ENCODE assay signal across 13 cellular contexts in the genomic region with DNA sequence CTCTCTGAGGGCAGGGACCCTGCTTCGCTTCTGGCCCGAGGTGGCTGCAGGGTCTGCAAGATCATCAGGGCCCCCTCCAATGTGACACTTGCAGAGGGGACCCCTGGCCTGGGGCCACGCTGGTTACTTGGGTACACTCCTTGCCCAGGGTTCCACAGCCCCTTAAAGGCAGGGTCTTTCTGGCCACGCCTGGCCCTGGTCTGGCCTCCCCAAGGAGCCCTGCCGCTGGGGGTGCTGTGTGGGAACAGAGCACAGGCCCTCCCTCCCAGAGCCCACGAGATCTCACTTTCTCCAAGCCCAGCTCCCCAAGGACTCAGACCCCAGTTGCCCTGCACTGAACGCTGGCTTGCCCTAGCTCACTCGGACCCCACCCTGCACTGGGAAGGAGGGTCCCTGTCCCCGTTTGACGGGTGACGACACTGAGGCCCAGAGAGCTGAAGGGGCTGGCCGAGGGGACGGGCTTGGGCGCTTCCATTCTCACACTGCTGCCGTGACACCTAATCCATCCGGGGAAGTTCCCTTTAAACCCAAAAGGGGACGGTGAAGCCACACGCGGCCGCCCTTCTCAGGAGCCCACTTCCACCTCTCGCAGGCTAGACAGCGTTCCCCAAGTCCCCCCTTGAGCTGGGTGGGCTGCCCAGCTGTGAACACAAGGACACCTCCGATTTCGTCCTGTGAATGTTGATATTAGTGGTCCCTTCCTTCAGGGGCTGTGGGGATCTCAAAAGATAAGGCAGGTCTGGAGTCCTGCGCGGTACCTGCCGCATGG. TPM values are rescaled to one million over a fixed set of nuclear protein-coding genes. Genes with fewer than 3 reads are reported as not detected.
DNase-seq lines count a peak whose midpoint lies in the region; ATAC-seq and TF ChIP-seq lines count a peak whose summit lies in the region.
"Had no signal": no experiment of that assay in that cellular context is flagged by ENCODE, and none has a peak within 500 bp of the region (broad histone marks: within the 10 kb centered on the region; RNA-seq: fewer than 3 reads in every experiment).

No MANE protein-coding gene starts in this region.

- intact Hi-C loops in Right ventricle myocardium inferior (cut with DNase I) (no loop called here), left cardiac atrium (cut with DNase I) (no loop called here), upper lobe of right lung (cut with DNase I) (no loop called here), ascending aorta (cut with DNase I) (loop anchor here (2.0 to 10.0 kb wide), 3 partner anchors 27 to 259 kb away; a partner anchor contains a TSS)

- no peaks in the 10 kb centered on the region for H3K27me3 ChIP-seq in gastroesophageal sphincter
- no peaks in the 10 kb centered on the region for H3K27me3 ChIP-seq in upper lobe of right lung
- no peaks in the 10 kb centered on the region for H3K27me3 ChIP-seq in ascending aorta

- no peak for TF ChIP-seq EP300 in gastroesophageal sphincter (IDR thresholded peaks at IDR 0.05)

- no peak for TF ChIP-seq POLR2A in gastroesophageal sphincter (IDR thresholded peaks at IDR 0.05)

- no peak overlapping the region for H3K4me3 ChIP-seq in gastroesophageal sphincter
- no peak overlapping the region for H3K4me3 ChIP-seq in upper lobe of right lung
- no peak overlapping the region for H3K4me3 ChIP-seq in ascending aorta
- H3K4me3 ChIP-seq: GM12878, HAP-1 had no signal

- H3K36me3 ChIP-seq in gastroesophageal sphincter (peaks cover 0 to 61% of the 10 kb centered on the region in 2 donors), upper lobe of right lung (no peaks in the 10 kb centered on the region), ascending aorta (peaks cover 0 to 14% of the 10 kb centered on the region in 2 donors)
- H3K36me3 ChIP-seq: HAP-1 had no signal

- ATAC-seq in Right ventricle myocardium inferior (peak; percentile 3), left cardiac atrium (no peak), gastroesophageal sphincter (peak; percentile 6), upper lobe of right lung (no peak)

- 100% methylated on average over 1 of the region's 27 CpGs; no CpG with 5 or more reads in 1 of the 2 donors for WGBS in gastroesophageal sphincter (ENCODE audit: low coverage in 1 of 2), 2 donors

- H3K4me1 ChIP-seq in gastroesophageal sphincter (peaks cover 0 to 14% (median 2%) of the 10 kb centered on the region in 3 donors), upper lobe of right lung (no peaks in the 10 kb centered on the region), ascending aorta (peaks cover 0 to 6% of the 10 kb centered on the region in 2 donors)

- no peaks in the 10 kb centered on the region for H3K9me3 ChIP-seq in gastroesophageal sphincter
- H3K9me3 ChIP-seq in upper lobe of right lung, result no peaks in the 10 kb centered on the region
- no peaks in the 10 kb centered on the region for H3K9me3 ChIP-seq in ascending aorta
- H3K9me3 ChIP-seq: HAP-1 had no signal

- DNase-seq in Right ventricle myocardium inferior (ENCODE audit: missing footprints) (peak; percentile 42), left cardiac atrium (no peak), upper lobe of right lung (peak; percentile 63), ascending aorta (ENCODE audit: low spot score in 2 of 2) (no peak), iPS-NIHi11 (ENCODE audit: low spot score) (no peak)
- DNase-seq: NCI-H446 treated with DMSO at 0.1 percent for 48 hours had no signal

- TF ChIP-seq CTCF in gastroesophageal sphincter (IDR thresholded peaks at IDR 0.05), result no peak
- TF ChIP-seq CTCF in upper lobe of right lung (IDR thresholded peaks at IDR 0.05), result no peak
- TF ChIP-seq CTCF in ascending aorta (IDR thresholded peaks at IDR 0.05), result no peak

- H3K27ac ChIP-seq in gastroesophageal sphincter (no peak overlapping the region), upper lobe of right lung (no peak overlapping the region), ascending aorta (no peak overlapping the region)

RNA-seq across cellular contexts. Expression of a gene that starts 26.9 kb away (rescaled TPM):
- total RNA-seq in Right ventricle myocardium inferior (8.2 TPM), left cardiac atrium (1 to 10 TPM; 7.0 to 8.3 TPM), gastroesophageal sphincter (10 to 100 TPM in 2 of 4 donors, 1 to 10 TPM in 2; 7.9 to 12.5 (median 9.4) TPM), upper lobe of right lung (19.0 TPM), ascending aorta (7.8 TPM)

RNA-seq across cellular contexts. Expression of a gene that starts 27.2 kb away (rescaled TPM):
- total RNA-seq in Right ventricle myocardium inferior, result 48.2 TPM
- 10 to 100 TPM; 27.0 to 36.3 TPM for total RNA-seq in left cardiac atrium
- total RNA-seq in gastroesophageal sphincter, result 10 to 100 TPM in 3 of 4 donors, 1 to 10 TPM in 1; 9.9 to 17.6 (median 12.2) TPM
- 9.7 TPM for total RNA-seq in upper lobe of right lung
- total RNA-seq in ascending aorta, result 13.4 TPM

RNA-seq across cellular contexts. Expression of a gene that starts 41.9 kb away (rescaled TPM):
- total RNA-seq in Right ventricle myocardium inferior (1.8 TPM), left cardiac atrium (under 1 TPM in 1 of 2 donors, not detected in 1; 0.91 TPM), gastroesophageal sphincter (1 to 10 TPM in 1 of 4 donors, not detected in 3; 1.1 TPM), upper lobe of right lung (not detected), ascending aorta (not detected)
- total RNA-seq: activated CD8-positive, alpha-beta memory T cell treated with anti-CD3 and anti-CD28 coated beads, Interleukin-2, amount 10 ng/mL, durations not matched to agents 7 days and 5 days; GM12878; kidney epithelial cell; natural killer cell treated with Interleukin-12 subunit alpha and Interleukin-12 subunit beta and Interleukin-15 and Interleukin-18, amount 100 ng/mL, for 72 hours; RPMI7951 had no signal

Comparison
In these comparisons a context has a peak if more than half of its experiments do, and no peak if none do; other contexts are left out.
1. ATAC-seq: peak in Right ventricle myocardium inferior (single experiment) and gastroesophageal sphincter (single experiment); none in left cardiac atrium (0 of 2) and upper lobe of right lung (single experiment).
2. DNase-seq: peak in Right ventricle myocardium inferior (single experiment) and upper lobe of right lung (single experiment); none in left cardiac atrium (single experiment), ascending aorta (0 of 2) and iPS-NIHi11 (single experiment).